12 cellular contexts compared by ENCODE assay signal in genomic region chr1:244839656-244840055, GRCh38. TPM values are rescaled to one million over a fixed set of nuclear protein-coding genes. Genes with fewer than 3 reads are reported as not detected.
A peak's percentile ranks its signal among the peaks of the same experiment; 100 is the strongest.
DNase-seq lines count a peak whose midpoint lies in the region; ATAC-seq and TF ChIP-seq lines count a peak whose summit lies in the region.
"Had no signal": no experiment of that assay in that cellular context is flagged by ENCODE, and none has a peak within 500 bp of the region (broad histone marks: within the 10 kb centered on the region; RNA-seq: fewer than 3 reads in every experiment).

No MANE protein-coding gene starts in this region.

- peak overlapping the region; percentile 50 for H3K27ac Mint-ChIP-seq in CD8-positive, alpha-beta T cell
- peak overlapping the region; percentile 36 for H3K27ac Mint-ChIP-seq in activated CD4-positive, alpha-beta memory T cell treated with anti-CD3 and anti-CD28 coated beads, Interleukin-2, amount 10 ng/mL, durations not matched to agents 7 days and 5 days
- H3K27ac Mint-ChIP-seq in mesothelial cell of epicardium, result peak overlapping the region; percentile 25

- no peaks in the 10 kb centered on the region for H3K9me3 ChIP-seq in CD8-positive, alpha-beta T cell (ENCODE audit: low read length)
- no peaks in the 10 kb centered on the region for H3K9me3 ChIP-seq in SJCRH30 (replicated peaks)

- no peak for TF ChIP-seq CTCF in CD8-positive, alpha-beta T cell (IDR thresholded peaks at IDR 0.05)
- no peak for TF ChIP-seq CTCF in mesothelial cell of epicardium (IDR thresholded peaks at IDR 0.05; ENCODE audit: unreplicated experiment)

- H3K27me3 ChIP-seq in CD8-positive, alpha-beta T cell (ENCODE audit: insufficient read depth, low read length), result no peaks in the 10 kb centered on the region
- no peaks in the 10 kb centered on the region for H3K27me3 ChIP-seq in SJCRH30

- peaks cover 47% of the 10 kb centered on the region for H3K4me1 ChIP-seq in CD8-positive, alpha-beta T cell (ENCODE audit: insufficient read depth, low read length)
- no peaks in the 10 kb centered on the region for H3K4me1 ChIP-seq in SJCRH30

- ATAC-seq in CD8-positive, alpha-beta T cell, result no peak
- ATAC-seq in activated CD4-positive, CD25-positive, alpha-beta regulatory T cell treated with anti-CD3 and anti-CD28 coated beads, Interleukin-2, amount 50 U/mL, for 24 hours, result no peak
- ATAC-seq in HG03196 (IDR thresholded peaks at IDR 0.05; ENCODE audit: unreplicated experiment) (no peak), GM18858 (IDR thresholded peaks at IDR 0.05; ENCODE audit: unreplicated experiment) (no peak)

- peaks cover 76% of the 10 kb centered on the region for H3K4me1 Mint-ChIP-seq in CD8-positive, alpha-beta T cell (ENCODE audit: low read depth)
- H3K4me1 Mint-ChIP-seq in activated CD4-positive, alpha-beta memory T cell treated with anti-CD3 and anti-CD28 coated beads, Interleukin-2, amount 10 ng/mL, durations not matched to agents 7 days and 5 days, result peaks cover 74% of the 10 kb centered on the region
- H3K4me1 Mint-ChIP-seq in mesothelial cell of epicardium, result peaks cover 28% of the 10 kb centered on the region

- no peak overlapping the region for H3K4me3 ChIP-seq in CD8-positive, alpha-beta T cell (ENCODE audit: low read depth, low read length)
- H3K4me3 ChIP-seq in SJCRH30, result no peak overlapping the region
- H3K4me3 ChIP-seq: coronary artery had no signal

- CTCF ChIA-PET in CD8-positive, alpha-beta T cell (lab: Charles Lee), result interaction anchor here (1.1 to 2.2 kb wide), 4 partner anchors 11 to 203 kb away, joined by 4 to 12 read pairs (median 5); no protein-coding TSS in a partner anchor
- CTCF ChIA-PET in activated CD4-positive, alpha-beta memory T cell treated with anti-CD3 and anti-CD28 coated beads, Interleukin-2, amount 10 ng/mL, durations not matched to agents 7 days and 5 days (lab: Charles Lee), result interaction anchor here (1.8 to 7.8 kb wide), 2 partner anchors 23 to 203 kb away, joined by 7 to 92 read pairs; partner anchors contain the start of gene HNRNPU

- POLR2A ChIA-PET in CD8-positive, alpha-beta T cell (lab: Charles Lee), result interaction anchor here (27.3 kb wide), 1 partner anchor 19 kb away, joined by 762 read pairs; the partner anchor contains the start of gene HNRNPU
- POLR2A ChIA-PET in activated CD4-positive, alpha-beta memory T cell treated with anti-CD3 and anti-CD28 coated beads, Interleukin-2, amount 10 ng/mL, durations not matched to agents 7 days and 5 days (lab: Charles Lee), result interaction anchor here (16.7 kb wide), 1 partner anchor 17 kb away, joined by 925 read pairs; the partner anchor contains the start of gene HNRNPU

- H3K9me3 Mint-ChIP-seq in CD8-positive, alpha-beta T cell, result no peaks in the 10 kb centered on the region
- H3K9me3 Mint-ChIP-seq in activated CD4-positive, alpha-beta memory T cell treated with anti-CD3 and anti-CD28 coated beads, Interleukin-2, amount 10 ng/mL, durations not matched to agents 7 days and 5 days, result no peaks in the 10 kb centered on the region
- H3K9me3 Mint-ChIP-seq in mesothelial cell of epicardium, result no peaks in the 10 kb centered on the region

- H3K27ac ChIP-seq in CD8-positive, alpha-beta T cell (ENCODE audit: low read depth, low read length), result no peak overlapping the region
- no peak overlapping the region for H3K27ac ChIP-seq in SJCRH30

- peaks cover 67% of the 10 kb centered on the region for H3K36me3 Mint-ChIP-seq in CD8-positive, alpha-beta T cell
- H3K36me3 Mint-ChIP-seq in activated CD4-positive, alpha-beta memory T cell treated with anti-CD3 and anti-CD28 coated beads, Interleukin-2, amount 10 ng/mL, durations not matched to agents 7 days and 5 days (ENCODE audit: low read depth), result peaks cover 79% of the 10 kb centered on the region
- peaks cover 21% of the 10 kb centered on the region for H3K36me3 Mint-ChIP-seq in mesothelial cell of epicardium

- H3K4me3 Mint-ChIP-seq in CD8-positive, alpha-beta T cell, result no peak overlapping the region
- H3K4me3 Mint-ChIP-seq in activated CD4-positive, alpha-beta memory T cell treated with anti-CD3 and anti-CD28 coated beads, Interleukin-2, amount 10 ng/mL, durations not matched to agents 7 days and 5 days, result no peak overlapping the region
- H3K4me3 Mint-ChIP-seq in mesothelial cell of epicardium, result no peak overlapping the region

- H3K36me3 ChIP-seq in CD8-positive, alpha-beta T cell (ENCODE audit: insufficient read depth, low read length), result peaks cover 25% of the 10 kb centered on the region
- H3K36me3 ChIP-seq in SJCRH30, result peaks cover 59% of the 10 kb centered on the region

- intact Hi-C loops in CD8-positive, alpha-beta T cell (cut with DNase I, micrococcal nuclease), result loop anchor here (10.0 kb wide), 5 partner anchors 385 to 1725 kb away; partner anchors contain the start of genes ADSS2 (in 1 of the 2), AKT3 (in 1 of the 2), CEP170 (in 1 of the 2) and CNST (in 1 of the 2)

- DNase-seq in CD8-positive, alpha-beta T cell, result no peak
- DNase-seq in HT-29 (ENCODE audit: low spot score) (peak; percentile 3), mesothelial cell of epicardium (ENCODE audit: low spot score in 2 of 2, unreplicated experiment in 2 of 2) (no peak), SJCRH30 (no peak)
- DNase-seq in activated CD4-positive, alpha-beta memory T cell treated with anti-CD3 and anti-CD28 coated beads, Interleukin-2, amount 10 ng/mL, durations not matched to agents 7 days and 5 days, result no peak
- DNase-seq: activated CD8-positive, alpha-beta memory T cell treated with anti-CD3 and anti-CD28 coated beads, Interleukin-2, amount 50 U/mL, for 4 hours; NCI-H2107; stimulated activated CD4-positive, alpha-beta T cell treated with anti-CD3 and anti-CD28 coated beads, Interleukin-1b, Interleukin-23, amount 100 ng/mL, for 48 hours had no signal

- no peaks in the 10 kb centered on the region for H3K27me3 Mint-ChIP-seq in CD8-positive, alpha-beta T cell (ENCODE audit: low read depth)
- H3K27me3 Mint-ChIP-seq in activated CD4-positive, alpha-beta memory T cell treated with anti-CD3 and anti-CD28 coated beads, Interleukin-2, amount 10 ng/mL, durations not matched to agents 7 days and 5 days, result no peaks in the 10 kb centered on the region
- H3K27me3 Mint-ChIP-seq in mesothelial cell of epicardium (ENCODE audit: low read depth), result no peaks in the 10 kb centered on the region

RNA-seq across cellular contexts. Expression of gene COX20, which starts 4.2 kb away (rescaled TPM):
- total RNA-seq in CD8-positive, alpha-beta T cell, result 10 to 100 TPM; 17.4 to 17.7 TPM
- total RNA-seq in HT-29 (2014; rRNA removed; shearing (Covaris generic)), result 16.1 and 18.8 TPM in 2 replicates
- 10 to 100 TPM; 22.2 to 22.9 TPM for total RNA-seq in activated CD4-positive, alpha-beta memory T cell treated with anti-CD3 and anti-CD28 coated beads, Interleukin-2, amount 10 ng/mL, durations not matched to agents 7 days and 5 days
- total RNA-seq in mesothelial cell of epicardium, result 27.7 to 31.9 TPM (median 29.3 TPM) in 3 replicates
- 23.9 and 33.5 TPM in 2 replicates for total RNA-seq in SJCRH30 (2014; rRNA removed; shearing (Covaris generic))

RNA-seq across cellular contexts. Expression of gene HNRNPU, which starts 24.7 kb away (rescaled TPM):
- total RNA-seq in CD8-positive, alpha-beta T cell, result 100 to 1,000 TPM; 411 to 415 TPM
- 261 and 277 TPM in 2 replicates for total RNA-seq in HT-29 (2014; rRNA removed; shearing (Covaris generic))
- total RNA-seq in activated CD4-positive, alpha-beta memory T cell treated with anti-CD3 and anti-CD28 coated beads, Interleukin-2, amount 10 ng/mL, durations not matched to agents 7 days and 5 days, result 100 to 1,000 TPM; 364 to 371 TPM
- 423 to 436 TPM (median 424 TPM) in 3 replicates for total RNA-seq in mesothelial cell of epicardium
- 595 and 602 TPM in 2 replicates for total RNA-seq in SJCRH30 (2014; rRNA removed; shearing (Covaris generic))
